7 cellular contexts compared by ENCODE assay signal in genomic region chr13:45623516-45624090, GRCh38. TPM values are rescaled to one million over a fixed set of nuclear protein-coding genes. Genes with fewer than 3 reads are reported as not detected.
DNase-seq lines count a peak whose midpoint lies in the region; ATAC-seq and TF ChIP-seq lines count a peak whose summit lies in the region.

No MANE protein-coding gene starts in this region.

- no peak overlapping the region for H2AFZ ChIP-seq in mesenchymal stem cell (ENCODE audit: low read depth, low read length)

- no peak for TF ChIP-seq POLR2A in adrenal gland (IDR thresholded peaks at IDR 0.05)
- TF ChIP-seq POLR2A in thyroid gland (IDR thresholded peaks at IDR 0.05) = no peak

- H3K9me3 ChIP-seq in adrenal gland (replicated peaks in 1 of 3) = no peaks in the 10 kb centered on the region
- peaks cover 3% of the 10 kb centered on the region for H3K9me3 ChIP-seq in mesenchymal stem cell (ENCODE audit: control insufficient read depth, low read length)
- H3K9me3 ChIP-seq in thyroid gland = no peaks in the 10 kb centered on the region

- H3K4me2 ChIP-seq in mesenchymal stem cell (ENCODE audit: low read length, poor library complexity, severe bottlenecking) = no peak overlapping the region

- H3K79me1 ChIP-seq in mesenchymal stem cell (replicated peaks; ENCODE audit: low read length, poor library complexity, severe bottlenecking) = no peaks in the 10 kb centered on the region

- H4K8ac ChIP-seq in mesenchymal stem cell (ENCODE audit: low read length) = no peak overlapping the region

- H3K18ac ChIP-seq in mesenchymal stem cell (ENCODE audit: low read depth in 1 of 2, low read length in 2 of 2) = no peak overlapping the region

- no peak overlapping the region for H3K27ac ChIP-seq in HL-60 (replicated peaks)
- H3K27ac ChIP-seq in adrenal gland = no peak overlapping the region
- H3K27ac ChIP-seq in mesenchymal stem cell (ENCODE audit: low read length, poor library complexity, severe bottlenecking) = no peak overlapping the region
- no peak overlapping the region for H3K27ac ChIP-seq in thyroid gland

- H3K14ac ChIP-seq in mesenchymal stem cell (ENCODE audit: low read length in 2 of 2) = no peak overlapping the region

- intact Hi-C loops in adrenal gland (cut with DNase I) = no loop called here
- intact Hi-C loops in thyroid gland (cut with DNase I) = no loop called here

- peak; percentile 5 for TF ChIP-seq CTCF in HL-60 (IDR thresholded peaks at IDR 0.05; ENCODE audit: insufficient read depth, low read length)
- TF ChIP-seq CTCF in adrenal gland (IDR thresholded peaks at IDR 0.05) = peak in 5 of 6 experiments; percentile 19 to 53 (median 45)
- peak in 3 of 6 experiments; percentile 26 to 49 (median 47) for TF ChIP-seq CTCF in thyroid gland (IDR thresholded peaks at IDR 0.05)

- H3K4ac ChIP-seq in mesenchymal stem cell (ENCODE audit: low read depth in 1 of 2, low read length in 2 of 2) = no peak overlapping the region

- H2BK120ac ChIP-seq in mesenchymal stem cell (ENCODE audit: low read depth, low read length) = no peak overlapping the region

- no peak overlapping the region for H2AK5ac ChIP-seq in mesenchymal stem cell (ENCODE audit: low read length, severe bottlenecking)

- H3K27me3 ChIP-seq in HL-60 (ENCODE audit: insufficient read depth, poor library complexity, severe bottlenecking) (peaks cover 10% of the 10 kb centered on the region), adrenal gland (peaks cover 12% of the 10 kb centered on the region), mesenchymal stem cell (ENCODE audit: control insufficient read depth in 1 of 2, insufficient read depth in 1 of 2, low read length in 2 of 2) (peaks cover 56 to 61% of the 10 kb centered on the region in 2 experiments), thyroid gland (no peaks in the 10 kb centered on the region)

- no peak overlapping the region for H2BK5ac ChIP-seq in mesenchymal stem cell (ENCODE audit: low read depth, low read length, poor library complexity, severe bottlenecking)

- H3K9ac ChIP-seq in mesenchymal stem cell (ENCODE audit: low read length) = no peak overlapping the region

- no peaks in the 10 kb centered on the region for H3K4me1 ChIP-seq in adrenal gland (replicated peaks in 1 of 2)
- no peaks in the 10 kb centered on the region for H3K4me1 ChIP-seq in mesenchymal stem cell (ENCODE audit: control insufficient read depth, insufficient read depth, low read depth, low read length)
- no peaks in the 10 kb centered on the region for H3K4me1 ChIP-seq in thyroid gland

- WGBS in adrenal gland, 4 donors = 36 to 47% (median 39%) methylated on average over 5 of the region's 5 CpGs
- 28% methylated on average over 3 of the region's 5 CpGs for WGBS in mesenchymal stem cell
- 44 to 52% methylated on average over 5 of the region's 5 CpGs for WGBS in thyroid gland, 2 donors

- no peak overlapping the region for H2BK15ac ChIP-seq in mesenchymal stem cell (ENCODE audit: low read depth, poor library complexity, severe bottlenecking)

- no peak for ATAC-seq in HG02798 (IDR thresholded peaks at IDR 0.05; ENCODE audit: poor library complexity, unreplicated experiment)

- no peak overlapping the region for H2BK12ac ChIP-seq in mesenchymal stem cell (ENCODE audit: low read length in 2 of 2)

- H3K36me3 ChIP-seq in adrenal gland (replicated peaks in 1 of 2) (no peaks in the 10 kb centered on the region), mesenchymal stem cell (ENCODE audit: control insufficient read depth in 1 of 2, insufficient read depth in 2 of 2, low read depth in 1 of 2, low read length in 2 of 2) (no peaks in the 10 kb centered on the region), thyroid gland (no peaks in the 10 kb centered on the region)

- peak; percentile 56 for DNase-seq in DMS53 (lab: John Stamatoyannopoulos, UW)
- no peak for DNase-seq in HL-60 (ENCODE audit: low read depth in 1 of 2, low spot score in 1 of 2)
- peak in 1 of 7 donors; percentile 4 for DNase-seq in adrenal gland
- peak; percentile 33 for DNase-seq in mesenchymal stem cell
- DNase-seq in thyroid gland = no peak
- DNase-seq in NCI-H187 (lab: John Stamatoyannopoulos, UW) = no peak

- no peak overlapping the region for H4K91ac ChIP-seq in mesenchymal stem cell (ENCODE audit: low read length)

- H3K23ac ChIP-seq in mesenchymal stem cell (ENCODE audit: low read length in 2 of 2) = no peak overlapping the region

- H3K4me3 ChIP-seq in HL-60 (replicated peaks; ENCODE audit: insufficient read depth, low read length) (no peak overlapping the region), adrenal gland (no peak overlapping the region), mesenchymal stem cell (ENCODE audit: insufficient read depth in 1 of 2, low read depth in 1 of 2, low read length in 2 of 2) (no peak overlapping the region), thyroid gland (replicated peaks in 1 of 3) (no peak overlapping the region)

RNA-seq across cellular contexts. Expression of gene ERICH6B, which starts 8.1 kb away (rescaled TPM):
- total RNA-seq in adrenal gland = not detected
- not detected for polyA plus RNA-seq in adrenal gland
- polyA plus RNA-seq in mesenchymal stem cell (2013, experiment 1 of 2) = not detected
- polyA plus RNA-seq in mesenchymal stem cell (2013, experiment 2 of 2) = not detected
- not detected for total RNA-seq in thyroid gland

Comparison
In these comparisons a context has a peak if more than half of its experiments do, and no peak if none do; other contexts are left out.
1. DNase-seq: peak in DMS53 (single experiment) and mesenchymal stem cell (single experiment); none in HL-60 (0 of 2), thyroid gland (0 of 2) and NCI-H187 (0 of 2).